In the genomic region with DNA sequence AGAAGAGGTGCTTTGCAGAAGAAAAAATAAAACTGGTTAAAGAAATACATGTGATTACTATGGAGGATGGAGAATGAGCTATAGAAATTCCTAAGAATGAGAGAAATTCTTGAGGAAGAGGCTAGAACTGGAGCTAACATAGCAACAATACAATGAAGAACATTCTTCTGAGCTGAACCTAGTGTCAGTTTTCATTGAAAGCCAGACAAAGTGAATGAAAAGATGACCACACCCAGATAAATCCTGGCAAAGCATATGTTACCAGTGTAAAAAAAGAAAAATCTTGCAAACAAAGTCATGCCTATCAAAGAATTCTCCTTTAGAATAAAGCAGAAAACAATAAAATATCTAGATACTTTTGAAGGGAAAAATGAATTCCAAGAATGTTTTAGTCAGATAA, we compare ENCODE assay signal across 25 cellular contexts. TPM values are rescaled to one million over a fixed set of nuclear protein-coding genes. Genes with fewer than 3 reads are reported as not detected.
DNase-seq lines count a peak whose midpoint lies in the region; ATAC-seq and TF ChIP-seq lines count a peak whose summit lies in the region.
"Had no signal": no experiment of that assay in that cellular context is flagged by ENCODE, and none has a peak within 500 bp of the region (broad histone marks: within the 10 kb centered on the region; RNA-seq: fewer than 3 reads in every experiment).

No MANE protein-coding gene starts in this region.

- H2BK5ac ChIP-seq in IMR-90 (ENCODE audit: low read depth, low read length, poor library complexity, severe bottlenecking): peak overlapping the region; percentile 31

- no peaks in the 10 kb centered on the region for H4K20me1 ChIP-seq in IMR-90 (ENCODE audit: insufficient read depth, low read length)

- no peaks in the 10 kb centered on the region for H3K36me3 Mint-ChIP-seq in activated CD8-positive, alpha-beta memory T cell treated with anti-CD3 and anti-CD28 coated beads, Interleukin-2, amount 10 ng/mL, durations not matched to agents 7 days and 5 days
- H3K36me3 Mint-ChIP-seq: CD4-positive, alpha-beta memory T cell had no signal

- in situ Hi-C loops in IMR-90 (cut with MboI; ENCODE audit: low sequenced_read_pairs): no loop called here
- in situ Hi-C loops in astrocyte of the spinal cord (cut with HindIII; ENCODE audit: low sequenced_read_pairs): no loop called here

- peaks cover 2% of the 10 kb centered on the region; the same call in 1 of the 2 replicates for H3K9me1 ChIP-seq in IMR-90 (ENCODE audit: insufficient read depth, low read length)

- no peak overlapping the region for H2BK120ac ChIP-seq in IMR-90 (ENCODE audit: low read depth, low read length)

- no peaks in the 10 kb centered on the region; a peak in 1 of 4 replicates for H3K79me1 ChIP-seq in IMR-90 (ENCODE audit: low read depth in 1 of 2, low read length in 2 of 2)

- no peak for ATAC-seq in IMR-90 (ENCODE audit: low read depth)
- ATAC-seq in GM21381 (IDR thresholded peaks at IDR 0.05; ENCODE audit: unreplicated experiment): no peak
- ATAC-seq in activated CD8-positive, alpha-beta memory T cell treated with anti-CD3 and anti-CD28 coated beads, Interleukin-2, amount 10 ng/mL, durations not matched to agents 7 days and 5 days: no peak
- ATAC-seq in GM19452 (IDR thresholded peaks at IDR 0.05; ENCODE audit: unreplicated experiment): no peak
- ATAC-seq: A549, GM23338 had no signal

- H3K4me3 ChIP-seq in IMR-90 (ENCODE audit: insufficient read depth, low read depth, low read length) (no peak overlapping the region), astrocyte of the spinal cord (ENCODE audit: low read depth, low read length) (no peak overlapping the region), fibroblast of the aortic adventitia (ENCODE audit: low read depth, low read length) (no peak overlapping the region)
- H3K4me3 ChIP-seq: A549, GM23338, SJCRH30 had no signal

- H3K36me3 ChIP-seq in IMR-90 (ENCODE audit: control insufficient read depth, insufficient read depth, low read length): peaks cover 10% of the 10 kb centered on the region; the same call in 1 of the 2 replicates
- H3K36me3 ChIP-seq: SJCRH30 had no signal

- no peak overlapping the region for H2AK5ac ChIP-seq in IMR-90 (ENCODE audit: low read depth, low read length)

- no peak overlapping the region for H3K14ac ChIP-seq in IMR-90 (replicated peaks; ENCODE audit: low read depth, low read length)

- H3K4me1 ChIP-seq in IMR-90 (ENCODE audit: control insufficient read depth, insufficient read depth, low read length): peaks cover 4% of the 10 kb centered on the region; the same call in 1 of the 2 replicates
- H3K4me1 ChIP-seq: Caco-2 had no signal

- POLR2A ChIA-PET in IMR-90 (lab: Charles Lee; ENCODE audit: unreplicated experiment): no interaction called here

- no peak overlapping the region for H2BK15ac ChIP-seq in IMR-90 (ENCODE audit: low read depth, low read length)

- CTCF ChIA-PET in IMR-90 (lab: Yijun Ruan, JAX): interaction anchor here (1.0 to 1.8 kb wide), 2 partner anchors 11 to 37 kb away, joined by 4 to 5 read pairs; no protein-coding TSS in a partner anchor
- CTCF ChIA-PET in activated CD8-positive, alpha-beta memory T cell treated with anti-CD3 and anti-CD28 coated beads, Interleukin-2, amount 10 ng/mL, durations not matched to agents 7 days and 5 days (lab: Charles Lee): no interaction called here

- H4K5ac ChIP-seq in IMR-90 (ENCODE audit: low read depth, low read length): no peak overlapping the region

- H3K4ac ChIP-seq in IMR-90 (ENCODE audit: low read depth, low read length): no peak overlapping the region

- no peak overlapping the region for H3K56ac ChIP-seq in IMR-90 (ENCODE audit: extremely low read depth, insufficient read depth, low read length)

- H3K4me2 ChIP-seq in IMR-90 (ENCODE audit: low read depth, low read length): no peak overlapping the region
- H3K4me2 ChIP-seq: A549, GM23338 had no signal

- no TSS peak for BruUV-seq in IMR-90 (replicated peaks; lab: Mats Ljungman, UMichigan)

- no peak overlapping the region for H4K91ac ChIP-seq in IMR-90 (ENCODE audit: insufficient read depth, low read depth, low read length)

- no peak overlapping the region for H3K27ac ChIP-seq in IMR-90 (ENCODE audit: insufficient read depth, low read length)
- H3K27ac ChIP-seq: SJCRH30 had no signal

- no peaks in the 10 kb centered on the region for H3K4me1 Mint-ChIP-seq in activated CD8-positive, alpha-beta memory T cell treated with anti-CD3 and anti-CD28 coated beads, Interleukin-2, amount 10 ng/mL, durations not matched to agents 7 days and 5 days
- H3K4me1 Mint-ChIP-seq: CD4-positive, alpha-beta memory T cell; GM23338; H9 had no signal

- TF ChIP-seq POLR2A in IMR-90 (IDR thresholded peaks at IDR 0.05; ENCODE audit: low read depth, low read length): no peak

- TF ChIP-seq RAD21 in IMR-90 (IDR thresholded peaks at IDR 0.05; ENCODE audit: low read length): no peak

- no peak overlapping the region for H2AFZ ChIP-seq in IMR-90 (replicated peaks; ENCODE audit: low read length, poor library complexity)
- H2AFZ ChIP-seq: GM23338 had no signal

- no peaks in the 10 kb centered on the region for H3K27me3 ChIP-seq in IMR-90 (ENCODE audit: control insufficient read depth, insufficient read depth, low read length)
- H3K27me3 ChIP-seq: SJCRH30 had no signal

- H3K9me3 Mint-ChIP-seq in activated CD8-positive, alpha-beta memory T cell treated with anti-CD3 and anti-CD28 coated beads, Interleukin-2, amount 10 ng/mL, durations not matched to agents 7 days and 5 days (ENCODE audit: low read depth): no peaks in the 10 kb centered on the region
- H3K9me3 Mint-ChIP-seq: CD4-positive, alpha-beta memory T cell; GM23338; H9 had no signal

- DNase-seq in IMR-90 (no peak), astrocyte of the spinal cord (ENCODE audit: low read depth, low spot score) (peak; percentile 1), fibroblast of the aortic adventitia (ENCODE audit: low read depth) (peak; percentile 57), SHP77 treated with DMSO at 0.1 percent for 48 hours (lab: John Stamatoyannopoulos, UW) (no peak)
- no peak for DNase-seq in activated CD8-positive, alpha-beta memory T cell treated with anti-CD3 and anti-CD28 coated beads, Interleukin-2, amount 10 ng/mL, durations not matched to agents 7 days and 5 days
- DNase-seq: C1 segment of cervical spinal cord; Caco-2; CD4-positive, alpha-beta memory T cell; EL; GDM1; H9; Kasumi-1; MV-4-11; NCI-H1105 treated with DMSO at 0.1 percent for 48 hours; NCI-H146; NCI-H1930; NCI-H2107; NCI-H524; NCI-H774; SJCRH30 had no signal

- H2BK20ac ChIP-seq in IMR-90 (ENCODE audit: low read depth, low read length): no peak overlapping the region

- TF ChIP-seq CTCF in IMR-90 (conservative IDR thresholded peaks at IDR 0.05; ENCODE audit: low read depth, low read length): no peak
- TF ChIP-seq CTCF in astrocyte of the spinal cord (IDR thresholded peaks at IDR 0.05; ENCODE audit: low read depth, low read length): no peak
- TF ChIP-seq CTCF in fibroblast of the aortic adventitia (IDR thresholded peaks at IDR 0.05; ENCODE audit: insufficient read depth, low read length): no peak

- intact Hi-C loops in IMR-90 (cut with micrococcal nuclease): loop anchor here (10.0 kb wide), 1 partner anchor 422 kb away; no protein-coding TSS in a partner anchor

- no peak overlapping the region for H3K4me3 Mint-ChIP-seq in activated CD8-positive, alpha-beta memory T cell treated with anti-CD3 and anti-CD28 coated beads, Interleukin-2, amount 10 ng/mL, durations not matched to agents 7 days and 5 days
- H3K4me3 Mint-ChIP-seq: CD4-positive, alpha-beta memory T cell; GM23338; H9 had no signal

- H2AK9ac ChIP-seq in IMR-90 (replicated peaks; ENCODE audit: low read depth, low read length, poor library complexity): no peak overlapping the region

- H3K18ac ChIP-seq in IMR-90 (ENCODE audit: low read depth, low read length): peak overlapping the region; percentile 52; the same call in 1 of the 2 replicates

- H3K9me3 ChIP-seq in IMR-90 (ENCODE audit: control insufficient read depth, insufficient read depth, low read length): no peaks in the 10 kb centered on the region
- H3K9me3 ChIP-seq: A549, Caco-2, SJCRH30 had no signal

- H3K9ac ChIP-seq in IMR-90 (ENCODE audit: low read depth, low read length): no peak overlapping the region

- no peak overlapping the region; a peak in 1 of 4 replicates for H4K8ac ChIP-seq in IMR-90 (ENCODE audit: low read depth in 2 of 2, low read length in 2 of 2)

- H3K27me3 Mint-ChIP-seq in activated CD8-positive, alpha-beta memory T cell treated with anti-CD3 and anti-CD28 coated beads, Interleukin-2, amount 10 ng/mL, durations not matched to agents 7 days and 5 days: no peaks in the 10 kb centered on the region

- no peak overlapping the region for H3K23ac ChIP-seq in IMR-90 (ENCODE audit: low read depth, low read length)

- no peak overlapping the region for H3K27ac Mint-ChIP-seq in activated CD8-positive, alpha-beta memory T cell treated with anti-CD3 and anti-CD28 coated beads, Interleukin-2, amount 10 ng/mL, durations not matched to agents 7 days and 5 days
- H3K27ac Mint-ChIP-seq: CD4-positive, alpha-beta memory T cell; GM23338; H9 had no signal

- dilution Hi-C loops in IMR-90 (cut with HindIII; ENCODE audit: low sequenced_read_pairs, unreplicated experiment): no loop called here

TF ChIP-seq in IMR-90, 13 proteins besides CTCF, POLR2A, EP300 and RAD21 (continues in another document):
- TF ChIP-seq CHD1 (IDR thresholded peaks at IDR 0.05; ENCODE audit: low read depth, low read length): no peak
- TF ChIP-seq, protein P1, sequence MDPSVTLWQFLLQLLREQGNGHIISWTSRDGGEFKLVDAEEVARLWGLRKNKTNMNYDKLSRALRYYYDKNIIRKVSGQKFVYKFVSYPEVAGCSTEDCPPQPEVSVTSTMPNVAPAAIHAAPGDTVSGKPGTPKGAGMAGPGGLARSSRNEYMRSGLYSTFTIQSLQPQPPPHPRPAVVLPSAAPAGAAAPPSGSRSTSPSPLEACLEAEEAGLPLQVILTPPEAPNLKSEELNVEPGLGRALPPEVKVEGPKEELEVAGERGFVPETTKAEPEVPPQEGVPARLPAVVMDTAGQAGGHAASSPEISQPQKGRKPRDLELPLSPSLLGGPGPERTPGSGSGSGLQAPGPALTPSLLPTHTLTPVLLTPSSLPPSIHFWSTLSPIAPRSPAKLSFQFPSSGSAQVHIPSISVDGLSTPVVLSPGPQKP (IDR thresholded peaks at IDR 0.05; ENCODE audit: borderline replicate concordance, low read depth, low read length): no peak
- no peak for TF ChIP-seq MXI1 (IDR thresholded peaks at IDR 0.05; ENCODE audit: borderline replicate concordance, low read depth, low read length)
- no peak for TF ChIP-seq RFX5 (IDR thresholded peaks at IDR 0.05; ENCODE audit: low read depth, low read length)

RNA-seq across cellular contexts. Expression of gene SGCD, which starts 39.6 kb away (rescaled TPM):
- 10.6 TPM in 2 replicates for total RNA-seq in IMR-90 (2012; rRNA removed)
- polyA plus RNA-seq in IMR-90 (2012; rRNA removed): 4.7 and 5.8 TPM in 2 replicates
- polyA plus RNA-seq in IMR-90 (2012; cell fraction: cytosol; rRNA removed): 2.6 and 2.9 TPM in 2 replicates
- 1.2 and 6.8 TPM in 2 replicates for polyA plus RNA-seq in IMR-90 (2012; cell fraction: nucleus; rRNA removed; ENCODE audit: low replicate concordance)
- 7.9 and 11.7 TPM in 2 replicates for total RNA-seq in fibroblast of the aortic adventitia (ENCODE audit: low replicate concordance)
- total RNA-seq in activated CD8-positive, alpha-beta memory T cell treated with anti-CD3 and anti-CD28 coated beads, Interleukin-2, amount 10 ng/mL, durations not matched to agents 7 days and 5 days: not detected
- total RNA-seq: CD4-positive, alpha-beta memory T cell; HT-29 had no signal
- polyA plus RNA-seq: CD4-positive, alpha-beta memory T cell had no signal

Comparison
In these comparisons a context has a peak if more than half of its experiments do, and no peak if none do; other contexts are left out.
1. DNase-seq: peak in astrocyte of the spinal cord (single experiment) and fibroblast of the aortic adventitia (single experiment); none in IMR-90 (single experiment), SHP77 treated with DMSO at 0.1 percent for 48 hours (single experiment) and activated CD8-positive, alpha-beta memory T cell treated with anti-CD3 and anti-CD28 coated beads, Interleukin-2, amount 10 ng/mL, durations not matched to agents 7 days and 5 days (single experiment).